ENCODE assay signal across 26 cellular contexts in genomic region chr17:11356371-11356770, GRCh38.
DNase-seq lines count a peak whose midpoint lies in the region; ATAC-seq and TF ChIP-seq lines count a peak whose summit lies in the region.
"Had no signal": no experiment of that assay in that cellular context is flagged by ENCODE, and none has a peak within 500 bp of the region (broad histone marks: within the 10 kb centered on the region; RNA-seq: fewer than 3 reads in every experiment).

No MANE protein-coding gene starts in this region.

- H3K27ac ChIP-seq in A673 (ENCODE audit: low read depth, low read length, poor library complexity, severe bottlenecking) (no peak overlapping the region), neuronal stem cell (replicated peaks; ENCODE audit: low read length) (no peak overlapping the region)
- H3K27ac ChIP-seq: 22Rv1, A549, BLaER1 had no signal

- H3K4me1 ChIP-seq in A673 (ENCODE audit: insufficient read depth, low read length, poor library complexity, severe bottlenecking), result peaks cover 5% of the 10 kb centered on the region
- H3K4me1 ChIP-seq in neuronal stem cell (ENCODE audit: control insufficient read depth in 2 of 2, insufficient read depth in 1 of 2, low read depth in 1 of 2, low read length in 2 of 2), result no peaks in the 10 kb centered on the region
- H3K4me1 ChIP-seq in BE2C, result no peaks in the 10 kb centered on the region
- H3K4me1 ChIP-seq: A549, BLaER1 had no signal

- H4K91ac ChIP-seq in neuronal stem cell (ENCODE audit: low read depth, low read length, poor library complexity), result no peak overlapping the region

- WGBS in neuronal stem cell (ENCODE audit: extremely low coverage in 2 of 2, insufficient read length in 2 of 2, insufficient replicate concordance in 1 of 2), 2 donors, result no CpG with 5 or more reads among the region's 2 CpGs

- H4K8ac ChIP-seq in neuronal stem cell (ENCODE audit: low read depth, low read length), result no peak overlapping the region

- no peak overlapping the region for H2BK12ac ChIP-seq in neuronal stem cell (ENCODE audit: low read length)

- peaks cover 20% of the 10 kb centered on the region for H3K4me1 Mint-ChIP-seq in glutamatergic neuron (ENCODE audit: low read depth, unreplicated experiment)
- no peaks in the 10 kb centered on the region for H3K4me1 Mint-ChIP-seq in activated CD8-positive, alpha-beta T cell treated with anti-CD3 and anti-CD28 coated beads for 36 hours (ENCODE audit: low read depth)
- H3K4me1 Mint-ChIP-seq: B cell; CD14-positive monocyte; CD4-positive, alpha-beta memory T cell; CD4-positive, CD25-positive, alpha-beta regulatory T cell; CD8-positive, alpha-beta memory T cell had no signal

- peak overlapping the region; percentile 49 for H3K14ac ChIP-seq in neuronal stem cell (ENCODE audit: low read length)

- H3K4ac ChIP-seq in neuronal stem cell (ENCODE audit: low read length), result no peak overlapping the region

- no peaks in the 10 kb centered on the region for H3K9me3 Mint-ChIP-seq in glutamatergic neuron (ENCODE audit: unreplicated experiment)
- H3K9me3 Mint-ChIP-seq in activated CD8-positive, alpha-beta T cell treated with anti-CD3 and anti-CD28 coated beads for 36 hours, result peaks cover 3% of the 10 kb centered on the region

- POLR2A ChIA-PET in A673 (lab: Charles Lee; ENCODE audit: low non-redundant PET), result no interaction called here
- POLR2A ChIA-PET in activated CD8-positive, alpha-beta T cell treated with anti-CD3 and anti-CD28 coated beads for 36 hours (lab: Charles Lee), result no interaction called here

- ATAC-seq in activated CD8-positive, alpha-beta T cell treated with anti-CD3 and anti-CD28 coated beads for 36 hours, result no peak
- ATAC-seq: A549, GM12878 had no signal

- H3K23ac ChIP-seq in neuronal stem cell (ENCODE audit: low read depth, low read length, poor library complexity), result no peak overlapping the region

- intact Hi-C loops in A673 (cut with micrococcal nuclease; ENCODE audit: unreplicated experiment), result no loop called here
- intact Hi-C loops in activated CD8-positive, alpha-beta T cell treated with anti-CD3 and anti-CD28 coated beads for 36 hours (cut with micrococcal nuclease), result no loop called here

- H3K36me3 Mint-ChIP-seq in glutamatergic neuron (ENCODE audit: unreplicated experiment), result no peaks in the 10 kb centered on the region
- H3K36me3 Mint-ChIP-seq in activated CD8-positive, alpha-beta T cell treated with anti-CD3 and anti-CD28 coated beads for 36 hours (ENCODE audit: low read depth), result no peaks in the 10 kb centered on the region
- H3K36me3 Mint-ChIP-seq: CD14-positive monocyte; CD4-positive, alpha-beta memory T cell; CD4-positive, CD25-positive, alpha-beta regulatory T cell; CD8-positive, alpha-beta memory T cell had no signal

- H3K27ac Mint-ChIP-seq in glutamatergic neuron (ENCODE audit: unreplicated experiment), result peak overlapping the region; percentile 72
- no peak overlapping the region for H3K27ac Mint-ChIP-seq in activated CD8-positive, alpha-beta T cell treated with anti-CD3 and anti-CD28 coated beads for 36 hours
- H3K27ac Mint-ChIP-seq: B cell; CD14-positive monocyte; CD4-positive, alpha-beta memory T cell; CD4-positive, CD25-positive, alpha-beta regulatory T cell; CD8-positive, alpha-beta memory T cell had no signal

- no peak overlapping the region for H3K4me2 ChIP-seq in neuronal stem cell (ENCODE audit: insufficient read depth, low read length, poor library complexity, severe bottlenecking)
- H3K4me2 ChIP-seq: A549, BLaER1 had no signal

- H2BK5ac ChIP-seq in neuronal stem cell (ENCODE audit: low read length), result no peak overlapping the region

- H3K27me3 Mint-ChIP-seq in glutamatergic neuron (ENCODE audit: unreplicated experiment), result peaks cover 2% of the 10 kb centered on the region
- H3K27me3 Mint-ChIP-seq in activated CD8-positive, alpha-beta T cell treated with anti-CD3 and anti-CD28 coated beads for 36 hours, result no peaks in the 10 kb centered on the region
- H3K27me3 Mint-ChIP-seq: B cell; CD4-positive, alpha-beta memory T cell; CD8-positive, alpha-beta memory T cell had no signal

- no peak overlapping the region for H2AFZ ChIP-seq in neuronal stem cell (ENCODE audit: low read length)

- H2BK120ac ChIP-seq in neuronal stem cell (ENCODE audit: low read depth, low read length), result no peak overlapping the region

- H3K9me3 ChIP-seq in A673 (ENCODE audit: low read depth, low read length, poor library complexity, severe bottlenecking), result no peaks in the 10 kb centered on the region
- no peaks in the 10 kb centered on the region for H3K9me3 ChIP-seq in neuronal stem cell (replicated peaks in 1 of 2; ENCODE audit: control insufficient read depth in 2 of 2, insufficient read depth in 1 of 2, low read depth in 1 of 2, low read length in 2 of 2)
- no peaks in the 10 kb centered on the region for H3K9me3 ChIP-seq in BE2C
- H3K9me3 ChIP-seq: BLaER1 had no signal

- DNase-seq in NCI-H82 (lab: John Stamatoyannopoulos, UW) (peak; percentile 50), NCI-H82 treated with DMSO at 0.1 percent for 48 hours (lab: John Stamatoyannopoulos, UW; ENCODE audit: unreplicated experiment) (no peak), A673 (ENCODE audit: low spot score) (peak; percentile 46), glutamatergic neuron (no peak), neuronal stem cell (ENCODE audit: low spot score) (no peak), AG20443 (ENCODE audit: low spot score) (no peak), BE2C (no peak)
- no peak for DNase-seq in activated CD8-positive, alpha-beta T cell treated with anti-CD3 and anti-CD28 coated beads for 36 hours
- DNase-seq: C1 segment of cervical spinal cord; CD4-positive, alpha-beta memory T cell; CD4-positive, CD25-positive, alpha-beta regulatory T cell; CD8-positive, alpha-beta memory T cell; COR-L47; DMS 273 treated with DMSO at 0.1 percent for 48 hours; DMS153; DMS53; DMS79; DND-41; EL; GDM1 had no signal

- H3K27me3 ChIP-seq in A673 (replicated peaks; ENCODE audit: insufficient read depth, low read depth, low read length, poor library complexity) (no peaks in the 10 kb centered on the region), neuronal stem cell (ENCODE audit: control insufficient read depth in 3 of 3, insufficient read depth in 3 of 3, low read depth in 1 of 3, low read length in 3 of 3) (no peaks in the 10 kb centered on the region), BE2C (no peaks in the 10 kb centered on the region)
- H3K27me3 ChIP-seq: BLaER1 had no signal

- no peak overlapping the region for H2BK15ac ChIP-seq in neuronal stem cell (ENCODE audit: low read length)

- H3K79me1 ChIP-seq in neuronal stem cell (ENCODE audit: low read depth, low read length), result no peaks in the 10 kb centered on the region

- CTCF ChIA-PET in A673 (lab: Charles Lee), result interaction anchor here (0.6 kb wide), 1 partner anchor 295 kb away, joined by 4 read pairs; no protein-coding TSS in a partner anchor
- CTCF ChIA-PET in activated CD8-positive, alpha-beta T cell treated with anti-CD3 and anti-CD28 coated beads for 36 hours (lab: Charles Lee), result no interaction called here

- no peak overlapping the region for H3K4me3 Mint-ChIP-seq in glutamatergic neuron (ENCODE audit: unreplicated experiment)
- H3K4me3 Mint-ChIP-seq in activated CD8-positive, alpha-beta T cell treated with anti-CD3 and anti-CD28 coated beads for 36 hours, result no peak overlapping the region
- H3K4me3 Mint-ChIP-seq: B cell; CD14-positive monocyte; CD4-positive, alpha-beta memory T cell; CD4-positive, CD25-positive, alpha-beta regulatory T cell; CD8-positive, alpha-beta memory T cell had no signal

- TF ChIP-seq CTCF in A673 (conservative IDR thresholded peaks at IDR 0.05; ENCODE audit: low read depth, low read length) (no peak), glutamatergic neuron (IDR thresholded peaks at IDR 0.05; ENCODE audit: partially characterized antibody, unreplicated experiment) (no peak), BE2C (IDR thresholded peaks at IDR 0.05; ENCODE audit: low read depth, low read length) (no peak)
- TF ChIP-seq CTCF in activated CD8-positive, alpha-beta T cell treated with anti-CD3 and anti-CD28 coated beads for 36 hours (IDR thresholded peaks at IDR 0.05), result no peak

- H3K4me3 ChIP-seq in A673 (ENCODE audit: low read depth, low read length, poor library complexity, severe bottlenecking) (no peak overlapping the region), neuronal stem cell (ENCODE audit: low read length in 2 of 2) (no peak overlapping the region), BE2C (ENCODE audit: low read depth, low read length) (no peak overlapping the region)
- H3K4me3 ChIP-seq: A549, BLaER1, GM12878 had no signal

- no TSS peak for BruUV-seq in A673 (replicated peaks; lab: Mats Ljungman, UMichigan)

- H3K9ac ChIP-seq in neuronal stem cell (ENCODE audit: low read depth, low read length, poor library complexity), result no peak overlapping the region
- H3K9ac ChIP-seq: BLaER1 had no signal

- peak overlapping the region; percentile 72 for H3K18ac ChIP-seq in neuronal stem cell (ENCODE audit: low read length)

- no peak overlapping the region for H2AK5ac ChIP-seq in neuronal stem cell (ENCODE audit: low read depth, low read length)

- no peaks in the 10 kb centered on the region for H3K36me3 ChIP-seq in A673 (ENCODE audit: insufficient read depth, low read length, poor library complexity, severe bottlenecking)
- no peaks in the 10 kb centered on the region for H3K36me3 ChIP-seq in neuronal stem cell (replicated peaks in 1 of 2; ENCODE audit: control insufficient read depth in 2 of 2, insufficient read depth in 2 of 2, low read length in 2 of 2)
- no peaks in the 10 kb centered on the region for H3K36me3 ChIP-seq in BE2C
- H3K36me3 ChIP-seq: BLaER1 had no signal

Comparison
In these comparisons a context has a peak if more than half of its experiments do, and no peak if none do; other contexts are left out.
1. DNase-seq: peak in NCI-H82 (single experiment) and A673 (single experiment); none in NCI-H82 treated with DMSO at 0.1 percent for 48 hours (single experiment), glutamatergic neuron (single experiment), neuronal stem cell (single experiment), AG20443 (single experiment), activated CD8-positive, alpha-beta T cell treated with anti-CD3 and anti-CD28 coated beads for 36 hours (single experiment) and BE2C (single experiment).